In genomic region chr1:244730153-244730933, GRCh38 we compare ENCODE assay signal across 8 cellular contexts.
DNase-seq lines count a peak whose midpoint lies in the region; ATAC-seq and TF ChIP-seq lines count a peak whose summit lies in the region.

No MANE protein-coding gene starts in this region.

- POLR2A ChIA-PET in IMR-90 (lab: Charles Lee; ENCODE audit: unreplicated experiment), result no interaction called here

- 3% methylated on average over 41 of the region's 94 CpGs; no CpG with 5 or more reads in 1 of the 2 experiments for WGBS in IMR-90 (ENCODE audit: extremely low coverage in 2 of 2, insufficient read length in 1 of 2), 2 experiments
- 1 to 3% methylated on average over 15 to 46 of the region's 94 CpGs for WGBS in thyroid gland, 2 donors

- ATAC-seq in DND-41 (ENCODE audit: insufficient read depth, low read depth) (0 out of 3 replicates have a peak, but pooled peaks have one; percentile 33), IMR-90 (ENCODE audit: low read depth) (peak; percentile 84), HG03175 (IDR thresholded peaks at IDR 0.05; ENCODE audit: unreplicated experiment) (no peak)

- H3K4me3 ChIP-seq in DND-41 (ENCODE audit: low read depth in 1 of 2, low read length in 2 of 2) (no peak overlapping the region), IMR-90 (ENCODE audit: insufficient read depth, low read depth, low read length) (peak overlapping the region; percentile 54), fibroblast of lung (replicated peaks in 1 of 4; ENCODE audit: control extremely low read depth in 1 of 4, insufficient read depth in 1 of 4, low read depth in 3 of 4, low read length in 4 of 4) (peak overlapping the region; percentile 56 to 64 (median 58)), mucosa of stomach (ENCODE audit: low read length) (peak overlapping the region; percentile 51), thyroid gland (replicated peaks in 1 of 3) (peak overlapping the region in 2 of 3 donors; percentile 25 to 43)

- no peak overlapping the region for H2BK5ac ChIP-seq in IMR-90 (ENCODE audit: low read depth, low read length, poor library complexity, severe bottlenecking)

- peak overlapping the region; percentile 8; the same call in 1 of the 2 replicates for H4K91ac ChIP-seq in IMR-90 (ENCODE audit: insufficient read depth, low read depth, low read length)

- no peaks in the 10 kb centered on the region for H3K36me3 ChIP-seq in DND-41 (ENCODE audit: insufficient read depth, low read length)
- H3K36me3 ChIP-seq in IMR-90 (ENCODE audit: control insufficient read depth, insufficient read depth, low read length), result no peaks in the 10 kb centered on the region
- no peaks in the 10 kb centered on the region for H3K36me3 ChIP-seq in fibroblast of lung (ENCODE audit: control insufficient read depth, insufficient read depth, low read length)
- no peaks in the 10 kb centered on the region for H3K36me3 ChIP-seq in mucosa of stomach (ENCODE audit: control insufficient read depth, insufficient read depth, low read length)
- H3K36me3 ChIP-seq in thyroid gland, result no peaks in the 10 kb centered on the region

- H2AK5ac ChIP-seq in IMR-90 (ENCODE audit: low read depth, low read length), result no peak overlapping the region

- in situ Hi-C loops in IMR-90 (cut with MboI; ENCODE audit: low sequenced_read_pairs), result no loop called here

- no peak overlapping the region; the same call in 1 of the 2 replicates for H4K5ac ChIP-seq in IMR-90 (ENCODE audit: low read depth, low read length)

- TF ChIP-seq CTCF in DND-41 (IDR thresholded peaks at IDR 0.05; ENCODE audit: borderline replicate concordance, extremely low read depth, low read length, poor library complexity, severe bottlenecking) (no peak), IMR-90 (conservative IDR thresholded peaks at IDR 0.05; ENCODE audit: low read depth, low read length) (0 out of 2 replicates have a peak, but pooled peaks have one; percentile 7), fibroblast of lung (conservative IDR thresholded peaks at IDR 0.05 in 1 of 2, IDR thresholded peaks at IDR 0.05 in 1 of 2; ENCODE audit: low read depth in 1 of 2, low read length in 2 of 2) (no peak), thyroid gland (IDR thresholded peaks at IDR 0.05) (no peak)

- H3K79me2 ChIP-seq in DND-41 (ENCODE audit: insufficient read depth, low read length) (no peaks in the 10 kb centered on the region), fibroblast of lung (ENCODE audit: control insufficient read depth, insufficient read depth, low read length) (no peaks in the 10 kb centered on the region)

- CTCF ChIA-PET in IMR-90 (lab: Yijun Ruan, JAX), result no interaction called here

- no peaks in the 10 kb centered on the region for H3K9me1 ChIP-seq in IMR-90 (ENCODE audit: insufficient read depth, low read length)

- H2BK120ac ChIP-seq in IMR-90 (ENCODE audit: low read depth, low read length), result 0 out of 2 replicates have a peak overlapping the region, but pooled peaks have one; percentile 10

- H3K4me1 ChIP-seq in DND-41 (ENCODE audit: insufficient read depth, low read length) (no peaks in the 10 kb centered on the region), IMR-90 (ENCODE audit: control insufficient read depth, insufficient read depth, low read length) (no peaks in the 10 kb centered on the region), fibroblast of lung (ENCODE audit: control insufficient read depth, extremely low read depth, insufficient read depth, low read length) (no peaks in the 10 kb centered on the region), mucosa of stomach (ENCODE audit: control insufficient read depth, insufficient read depth, low read length) (peaks cover 7% of the 10 kb centered on the region), thyroid gland (no peaks in the 10 kb centered on the region)

- H2AFZ ChIP-seq in DND-41 (ENCODE audit: low read depth, low read length) (no peak overlapping the region), IMR-90 (replicated peaks; ENCODE audit: low read length, poor library complexity) (peak overlapping the region; percentile 91), fibroblast of lung (ENCODE audit: low read length) (peak overlapping the region; percentile 84)

- DNase-seq in DND-41 (no peak), IMR-90 (peak; percentile 49), fibroblast of lung (ENCODE audit: low read depth in 2 of 2) (peak; percentile 63 to 70), thyroid gland (peak; percentile 45 to 56), cerebellar nuclear complex (lab: John Stamatoyannopoulos, UW) (no peak)
- peak; percentile 71 for DNase-seq in activated CD8-positive, alpha-beta memory T cell treated with anti-CD3 and anti-CD28 coated beads for 24 hours

- H3K9ac ChIP-seq in DND-41 (ENCODE audit: low read depth, low read length) (no peak overlapping the region), IMR-90 (ENCODE audit: low read depth, low read length) (peak overlapping the region; percentile 71), fibroblast of lung (ENCODE audit: insufficient read depth, low read length) (peak overlapping the region; percentile 46), mucosa of stomach (ENCODE audit: low read length) (peak overlapping the region; percentile 64)

- H3K18ac ChIP-seq in IMR-90 (ENCODE audit: low read depth, low read length), result no peak overlapping the region

- dilution Hi-C loops in IMR-90 (cut with HindIII; ENCODE audit: low sequenced_read_pairs, unreplicated experiment), result no loop called here

- TF ChIP-seq RAD21 in IMR-90 (IDR thresholded peaks at IDR 0.05; ENCODE audit: low read length), result no peak

- H4K20me1 ChIP-seq in DND-41 (ENCODE audit: insufficient read depth, low read length) (no peaks in the 10 kb centered on the region), IMR-90 (ENCODE audit: insufficient read depth, low read length) (no peaks in the 10 kb centered on the region), fibroblast of lung (ENCODE audit: control insufficient read depth, extremely low read depth, insufficient read depth, low read length) (no peaks in the 10 kb centered on the region)

- no peak overlapping the region for H2BK15ac ChIP-seq in IMR-90 (ENCODE audit: low read depth, low read length)

- no peak overlapping the region for H3K4me2 ChIP-seq in DND-41 (ENCODE audit: insufficient read depth, low read length)
- peak overlapping the region; percentile 73 for H3K4me2 ChIP-seq in IMR-90 (ENCODE audit: low read depth, low read length)
- peak overlapping the region; percentile 72 for H3K4me2 ChIP-seq in fibroblast of lung (ENCODE audit: extremely low read depth, insufficient read depth, low read length)

- H3K56ac ChIP-seq in IMR-90 (ENCODE audit: extremely low read depth, insufficient read depth, low read length), result peak overlapping the region; percentile 17; the same call in 1 of the 2 replicates

- H3K27me3 ChIP-seq in DND-41 (ENCODE audit: insufficient read depth, low read length, poor library complexity) (no peaks in the 10 kb centered on the region), IMR-90 (ENCODE audit: control insufficient read depth, insufficient read depth, low read length) (no peaks in the 10 kb centered on the region), fibroblast of lung (ENCODE audit: control insufficient read depth, insufficient read depth, low read length) (no peaks in the 10 kb centered on the region), mucosa of stomach (ENCODE audit: control insufficient read depth, insufficient read depth, low read length) (peaks cover 7% of the 10 kb centered on the region), thyroid gland (no peaks in the 10 kb centered on the region)

- intact Hi-C loops in IMR-90 (cut with micrococcal nuclease), result no loop called here
- intact Hi-C loops in thyroid gland (cut with DNase I), result no loop called here

- no peak overlapping the region for H3K27ac ChIP-seq in DND-41 (ENCODE audit: low read length)
- peak overlapping the region; percentile 24 for H3K27ac ChIP-seq in IMR-90 (ENCODE audit: insufficient read depth, low read length)
- H3K27ac ChIP-seq in fibroblast of lung (ENCODE audit: insufficient read depth, low read length), result no peak overlapping the region
- no peak overlapping the region for H3K27ac ChIP-seq in thyroid gland

- H3K9me3 ChIP-seq in DND-41 (ENCODE audit: insufficient read depth, low read length, severe bottlenecking) (no peaks in the 10 kb centered on the region), IMR-90 (ENCODE audit: control insufficient read depth, insufficient read depth, low read length) (peaks cover 2% of the 10 kb centered on the region), fibroblast of lung (ENCODE audit: control insufficient read depth, insufficient read depth, low read depth, low read length) (no peaks in the 10 kb centered on the region), mucosa of stomach (ENCODE audit: control insufficient read depth, low read length) (no peaks in the 10 kb centered on the region), thyroid gland (no peaks in the 10 kb centered on the region)

- no peak overlapping the region for H2BK20ac ChIP-seq in IMR-90 (ENCODE audit: low read depth, low read length)

- H3K4ac ChIP-seq in IMR-90 (ENCODE audit: low read depth, low read length), result peak overlapping the region; percentile 52; the same call in 1 of the 2 replicates

- peak overlapping the region; percentile 18; the same call in 1 of the 2 replicates for H3K23ac ChIP-seq in IMR-90 (ENCODE audit: low read depth, low read length)

- BruUV-seq in IMR-90 (replicated peaks; lab: Mats Ljungman, UMichigan), result no TSS peak

- TF ChIP-seq POLR2A in IMR-90 (IDR thresholded peaks at IDR 0.05; ENCODE audit: low read depth, low read length), result no peak
- TF ChIP-seq POLR2A in thyroid gland (IDR thresholded peaks at IDR 0.05), result peak in 1 of 2 donors; percentile 10

- H2AK9ac ChIP-seq in IMR-90 (replicated peaks; ENCODE audit: low read depth, low read length, poor library complexity), result no peak overlapping the region

- peak overlapping the region; percentile 67 to 85; a peak in 3 of 4 replicates for H4K8ac ChIP-seq in IMR-90 (ENCODE audit: low read depth in 2 of 2, low read length in 2 of 2)

- no peaks in the 10 kb centered on the region for H3K79me1 ChIP-seq in IMR-90 (ENCODE audit: low read depth in 1 of 2, low read length in 2 of 2)

- no peak overlapping the region for H3K14ac ChIP-seq in IMR-90 (replicated peaks; ENCODE audit: low read depth, low read length)

TF ChIP-seq in IMR-90, 13 proteins besides CTCF, POLR2A, EP300 and RAD21:
- TF ChIP-seq RCOR1 (IDR thresholded peaks at IDR 0.05; ENCODE audit: insufficient replicate concordance, low read length), result no peak

Comparison
In these comparisons a context has a peak if more than half of its experiments do, and no peak if none do; other contexts are left out.
1. DNase-seq: peak in IMR-90 (single experiment), activated CD8-positive, alpha-beta memory T cell treated with anti-CD3 and anti-CD28 coated beads for 24 hours (single experiment), fibroblast of lung (2 of 2) and thyroid gland (2 of 2); none in DND-41 (single experiment) and cerebellar nuclear complex (0 of 2).
2. H3K4me3 ChIP-seq: peak in IMR-90 (single experiment), fibroblast of lung (4 of 4), mucosa of stomach (single experiment) and thyroid gland (2 of 3); none in DND-41 (0 of 2).